ENCODE assay signal across 9 cellular contexts in the genomic region with DNA sequence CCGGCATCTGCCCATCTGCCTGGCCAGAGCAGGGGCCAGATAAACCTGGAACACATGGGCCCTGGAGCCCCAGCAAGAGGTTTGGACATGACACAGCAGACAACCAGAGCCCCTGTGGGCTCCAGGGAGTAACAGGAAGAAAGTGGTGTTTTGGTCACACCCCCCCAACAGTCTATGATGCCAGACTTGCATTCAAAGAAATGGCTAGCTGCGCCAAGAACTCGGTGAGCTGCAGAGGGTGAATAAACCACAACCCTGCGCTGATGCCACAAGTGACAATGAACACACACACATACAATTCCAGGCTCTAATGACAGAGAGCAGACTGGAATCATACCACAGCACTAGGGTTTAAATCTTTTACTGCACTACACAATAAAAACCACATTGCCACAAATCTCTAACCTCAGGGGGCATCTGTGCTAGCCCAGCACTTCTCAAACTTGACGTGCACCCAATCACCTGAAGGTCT. TPM values are rescaled to one million over a fixed set of nuclear protein-coding genes. Genes with fewer than 3 reads are reported as not detected.
DNase-seq lines count a peak whose midpoint lies in the region; ATAC-seq and TF ChIP-seq lines count a peak whose summit lies in the region.
"Had no signal": no experiment of that assay in that cellular context is flagged by ENCODE, and none has a peak within 500 bp of the region (broad histone marks: within the 10 kb centered on the region; RNA-seq: fewer than 3 reads in every experiment).

No MANE protein-coding gene starts in this region.

- H3K9me3 ChIP-seq in A673 (ENCODE audit: low read depth, low read length, poor library complexity, severe bottlenecking) = no peaks in the 10 kb centered on the region
- H3K9me3 ChIP-seq: neutrophil had no signal

- peak overlapping the region in 1 of 4 donors; percentile 60 for H3K4me3 Mint-ChIP-seq in IgD-negative memory B cell
- no peak overlapping the region for H3K4me3 Mint-ChIP-seq in activated naive CD8-positive, alpha-beta T cell treated with anti-CD3 and anti-CD28 coated beads, Interleukin-2, amount 50 U/mL, for 24 hours

- in situ Hi-C loops in G401 (cut with HindIII; ENCODE audit: low sequenced_read_pairs) = no loop called here

- peaks cover 16 to 28% (median 22%) of the 10 kb centered on the region in 3 donors for H3K4me1 Mint-ChIP-seq in IgD-negative memory B cell
- H3K4me1 Mint-ChIP-seq in activated naive CD8-positive, alpha-beta T cell treated with anti-CD3 and anti-CD28 coated beads, Interleukin-2, amount 50 U/mL, for 24 hours = peaks cover 46% of the 10 kb centered on the region

- peaks cover 3% of the 10 kb centered on the region for H3K36me3 Mint-ChIP-seq in IgD-negative memory B cell
- H3K36me3 Mint-ChIP-seq in activated naive CD8-positive, alpha-beta T cell treated with anti-CD3 and anti-CD28 coated beads, Interleukin-2, amount 50 U/mL, for 24 hours (ENCODE audit: low read depth) = no peaks in the 10 kb centered on the region

- peak; percentile 20 for DNase-seq in activated CD4-positive, alpha-beta T cell treated with anti-CD3 and anti-CD28 coated beads for 1 hour
- DNase-seq in activated naive CD8-positive, alpha-beta T cell treated with anti-CD3 and anti-CD28 coated beads, Interleukin-2, amount 50 U/mL, for 24 hours = peak; percentile 52
- DNase-seq in stimulated activated CD8-positive, alpha-beta memory T cell treated with anti-CD3 and anti-CD28 coated beads, Interleukin-15, amount 100 ng/mL, for 1 hour (ENCODE audit: low read depth) = peak; percentile 38
- DNase-seq in DMS114 treated with DMSO at 0.1 percent for 48 hours (lab: John Stamatoyannopoulos, UW; ENCODE audit: unreplicated experiment) (no peak), G401 (ENCODE audit: low spot score) (no peak), A673 (ENCODE audit: low spot score) (no peak)

- no TSS peak for BruUV-seq in A673 (replicated peaks; lab: Mats Ljungman, UMichigan)

- TF ChIP-seq CTCF in A673 (conservative IDR thresholded peaks at IDR 0.05; ENCODE audit: low read depth, low read length) = no peak

- no peaks in the 10 kb centered on the region for H3K27me3 ChIP-seq in A673 (replicated peaks; ENCODE audit: insufficient read depth, low read depth, low read length, poor library complexity)
- H3K27me3 ChIP-seq: neutrophil had no signal

- ATAC-seq in activated naive CD8-positive, alpha-beta T cell treated with anti-CD3 and anti-CD28 coated beads, Interleukin-2, amount 50 U/mL, for 24 hours = peak; percentile 83
- ATAC-seq in GM21576 (IDR thresholded peaks at IDR 0.05; ENCODE audit: unreplicated experiment) = no peak

- CTCF ChIA-PET in A673 (lab: Charles Lee) = no interaction called here

- no peak overlapping the region for H3K4me3 ChIP-seq in A673 (ENCODE audit: low read depth, low read length, poor library complexity, severe bottlenecking)

- no peaks in the 10 kb centered on the region for H3K36me3 ChIP-seq in A673 (ENCODE audit: insufficient read depth, low read length, poor library complexity, severe bottlenecking)
- H3K36me3 ChIP-seq: neutrophil had no signal

- H3K9me3 Mint-ChIP-seq in IgD-negative memory B cell = no peaks in the 10 kb centered on the region
- H3K9me3 Mint-ChIP-seq in activated naive CD8-positive, alpha-beta T cell treated with anti-CD3 and anti-CD28 coated beads, Interleukin-2, amount 50 U/mL, for 24 hours = no peaks in the 10 kb centered on the region

- no peak overlapping the region for H3K27ac ChIP-seq in A673 (ENCODE audit: low read depth, low read length, poor library complexity, severe bottlenecking)
- H3K27ac ChIP-seq: neutrophil had no signal

- H3K27ac Mint-ChIP-seq in IgD-negative memory B cell = peak overlapping the region in 2 of 3 donors; percentile 9 to 66
- H3K27ac Mint-ChIP-seq in activated naive CD8-positive, alpha-beta T cell treated with anti-CD3 and anti-CD28 coated beads, Interleukin-2, amount 50 U/mL, for 24 hours = peak overlapping the region; percentile 37

- POLR2A ChIA-PET in A673 (lab: Charles Lee; ENCODE audit: low non-redundant PET) = no interaction called here

- intact Hi-C loops in A673 (cut with micrococcal nuclease; ENCODE audit: unreplicated experiment) = no loop called here

- H3K27me3 Mint-ChIP-seq in IgD-negative memory B cell = no peaks in the 10 kb centered on the region
- no peaks in the 10 kb centered on the region for H3K27me3 Mint-ChIP-seq in activated naive CD8-positive, alpha-beta T cell treated with anti-CD3 and anti-CD28 coated beads, Interleukin-2, amount 50 U/mL, for 24 hours

- no peaks in the 10 kb centered on the region for H3K4me1 ChIP-seq in A673 (ENCODE audit: insufficient read depth, low read length, poor library complexity, severe bottlenecking)

RNA-seq across cellular contexts. Expression of gene TRERF1, which starts 34.0 kb away (rescaled TPM):
- 1.6 TPM for polyA plus RNA-seq in IgD-negative memory B cell
- 3.3 and 3.8 TPM in 2 replicates for total RNA-seq in G401 (2014; rRNA removed; shearing (Covaris generic))
- total RNA-seq in A673 (2021) = 9.5 and 10.8 TPM in 2 replicates

Comparison
In these comparisons a context has a peak if more than half of its experiments do, and no peak if none do; other contexts are left out.
1. DNase-seq: peak in activated CD4-positive, alpha-beta T cell treated with anti-CD3 and anti-CD28 coated beads for 1 hour (single experiment), activated naive CD8-positive, alpha-beta T cell treated with anti-CD3 and anti-CD28 coated beads, Interleukin-2, amount 50 U/mL, for 24 hours (single experiment) and stimulated activated CD8-positive, alpha-beta memory T cell treated with anti-CD3 and anti-CD28 coated beads, Interleukin-15, amount 100 ng/mL, for 1 hour (single experiment); none in DMS114 treated with DMSO at 0.1 percent for 48 hours (single experiment), G401 (single experiment) and A673 (single experiment).